In the genomic region with DNA sequence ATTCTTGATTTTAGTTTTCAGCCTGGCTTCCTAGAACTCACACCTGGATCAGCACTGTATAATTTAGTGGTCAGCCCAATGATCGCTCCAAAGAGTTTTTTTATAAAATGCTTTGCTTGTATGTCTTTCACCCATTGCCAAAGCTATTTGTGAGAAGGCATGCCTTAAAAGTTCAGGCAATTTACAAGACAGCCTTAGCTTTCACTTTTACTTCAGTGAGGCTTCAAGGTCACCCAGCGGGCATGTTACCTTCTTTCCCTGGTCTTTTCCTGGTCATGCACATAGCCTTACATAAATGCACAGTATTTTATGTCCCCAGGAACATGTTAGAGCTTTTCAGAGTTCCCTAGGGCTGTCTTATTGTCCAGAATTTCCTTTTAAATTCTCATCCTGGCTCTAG, we compare ENCODE assay signal across 18 cellular contexts.
"Had no signal": no experiment of that assay in that cellular context is flagged by ENCODE, and none has a peak within 500 bp of the region (broad histone marks: within the 10 kb centered on the region; RNA-seq: fewer than 3 reads in every experiment).

No MANE protein-coding gene starts in this region.

- H3K4me2 ChIP-seq: hepatocyte had no signal

- H2AFZ ChIP-seq: hepatocyte had no signal

- DNase-seq: activated CD4-positive, alpha-beta T cell treated with anti-CD3 and anti-CD28 coated beads, Interleukin-2, amount 10 ng/mL, durations not matched to agents 24 days and 14 days; activated CD8-positive, alpha-beta memory T cell treated with anti-CD3 and anti-CD28 coated beads, Interleukin-2, amount 10 ng/mL, durations not matched to agents 7 days and 5 days; activated CD8-positive, alpha-beta T cell treated with anti-CD3 and anti-CD28 coated beads for 36 hours; activated gamma-delta T cell; activated naive CD4-positive, alpha-beta T cell treated with anti-CD3 and anti-CD28 coated beads, Interleukin-2, amount 50 U/mL, for 16 hours; activated naive CD8-positive, alpha-beta T cell treated with anti-CD3 and anti-CD28 coated beads, Interleukin-2, amount 50 U/mL, for 24 hours; glutamatergic neuron; mucosa of descending colon; occipital lobe; retina; sigmoid colon; stimulated activated CD4-positive, alpha-beta T cell treated with anti-CD3 and anti-CD28 coated beads, Interleukin-4, amount 100 ng/mL, for 1 hour; stimulated activated naive CD4-positive, alpha-beta T cell treated with Interleukin-2 at 50 U/mL for 16 hours; upper lobe of left lung had no signal

- ATAC-seq: activated CD4-positive, CD25-positive, alpha-beta regulatory T cell treated with anti-CD3 and anti-CD28 coated beads, Interleukin-2, amount 50 U/mL, for 24 hours; activated CD8-positive, alpha-beta memory T cell treated with anti-CD3 and anti-CD28 coated beads, Interleukin-2, amount 10 ng/mL, durations not matched to agents 7 days and 5 days; activated CD8-positive, alpha-beta T cell treated with anti-CD3 and anti-CD28 coated beads for 36 hours; activated naive CD8-positive, alpha-beta T cell treated with anti-CD3 and anti-CD28 coated beads, Interleukin-2, amount 50 U/mL, for 24 hours; mucosa of descending colon had no signal

- H3K36me3 ChIP-seq: sigmoid colon, thoracic aorta, upper lobe of left lung had no signal

- H3K9me3 ChIP-seq: upper lobe of left lung had no signal

- H3K4me3 ChIP-seq: hepatocyte, mucosa of descending colon, sigmoid colon, thoracic aorta, upper lobe of left lung had no signal

- H3K4me1 ChIP-seq: sigmoid colon, upper lobe of left lung had no signal

- H3K27ac ChIP-seq: hepatocyte, sigmoid colon, thoracic aorta, upper lobe of left lung, VCaP had no signal

- H3K79me2 ChIP-seq: hepatocyte had no signal

- H3K27me3 ChIP-seq: hepatocyte, sigmoid colon, upper lobe of left lung had no signal
